Comparison of ENCODE assay signal across 38 cellular contexts in genomic region chr3:163735394-163735793, GRCh38.
"Had no signal": no experiment of that assay in that cellular context is flagged by ENCODE, and none has a peak within 500 bp of the region (broad histone marks: within the 10 kb centered on the region; RNA-seq: fewer than 3 reads in every experiment).

No MANE protein-coding gene starts in this region.

- H3K4me3 ChIP-seq: adrenal gland, ascending aorta, cardiac muscle cell had no signal

- DNase-seq: activated B cell treated with CpG ODN at 0.5 μM for 24 hours; activated CD4-positive, alpha-beta memory T cell treated with anti-CD3 and anti-CD28 coated beads for 36 hours; activated CD4-positive, alpha-beta T cell treated with anti-CD3 and anti-CD28 coated beads for 4 hours; activated CD4-positive, alpha-beta T cell treated with anti-CD3 and anti-CD28 coated beads, Interleukin-2, amount 10 ng/mL, durations not matched to agents 24 days and 14 days; activated CD4-positive, alpha-beta T cell treated with anti-CD3 and anti-CD28 coated beads, Interleukin-2, amount 50 U/mL, for 1 hour; activated CD4-positive, alpha-beta T cell treated with anti-CD3 and anti-CD28 coated beads, Interleukin-2, amount 50 U/mL, for 4 hours; activated CD4-positive, CD25-positive, alpha-beta regulatory T cell treated with anti-CD3 and anti-CD28 coated beads, Interleukin-2, amount 50 U/mL, for 72 hours; activated CD8-positive, alpha-beta memory T cell treated with anti-CD3 and anti-CD28 coated beads, Interleukin-2, amount 50 U/mL, for 4 hours; activated CD8-positive, alpha-beta T cell treated with anti-CD3 and anti-CD28 coated beads for 36 hours; activated effector memory CD4-positive, alpha-beta T cell treated with anti-CD3 and anti-CD28 coated beads, Interleukin-2, amount 50 U/mL, for 16 hours; activated gamma-delta T cell treated with Interleukin-2 at 50 U/mL for 16 hours; activated naive CD4-positive, alpha-beta T cell; activated naive CD4-positive, alpha-beta T cell treated with anti-CD3 and anti-CD28 coated beads for 36 hours; activated naive CD4-positive, alpha-beta T cell treated with anti-CD3 and anti-CD28 coated beads, Interleukin-2, amount 50 U/mL, for 16 hours; activated naive CD8-positive, alpha-beta T cell treated with anti-CD3 and anti-CD28 coated beads for 36 hours; activated T-cell treated with anti-CD3 and anti-CD28 coated beads for 4 hours; activated T-cell treated with anti-CD3 and anti-CD28 coated beads, Interleukin-2, amount 50 U/mL, for 1 hour; activated T-cell treated with anti-CD3 and anti-CD28 coated beads, Interleukin-2, amount 50 U/mL, for 4 hours; activated T-cell treated with anti-CD3 and anti-CD28 coated beads, Interleukin-2, amount 50 U/mL, for 72 hours; adrenal gland; amygdala; anterior cingulate cortex; caudate nucleus; cerebellar nuclear complex; T-helper 2 cell; T-helper 9 cell had no signal

- H3K9me3 ChIP-seq: adrenal gland, ascending aorta had no signal

- H3K4me1 ChIP-seq: adrenal gland, ascending aorta had no signal

- H3K27ac Mint-ChIP-seq: activated B cell treated with CpG ODN at 0.5 μM for 24 hours; activated CD4-positive, alpha-beta memory T cell treated with anti-CD3 and anti-CD28 coated beads for 36 hours; activated CD4-positive, alpha-beta T cell treated with anti-CD3 and anti-CD28 coated beads, Interleukin-2, amount 10 ng/mL, durations not matched to agents 24 days and 14 days; activated CD8-positive, alpha-beta T cell treated with anti-CD3 and anti-CD28 coated beads for 36 hours; activated naive CD4-positive, alpha-beta T cell treated with anti-CD3 and anti-CD28 coated beads for 36 hours; activated naive CD4-positive, alpha-beta T cell treated with anti-CD3 and anti-CD28 coated beads, Interleukin-2, amount 50 U/mL, for 72 hours; activated naive CD8-positive, alpha-beta T cell treated with anti-CD3 and anti-CD28 coated beads for 36 hours; activated T-cell treated with anti-CD3 and anti-CD28 coated beads, Interleukin-2, amount 50 U/mL, for 72 hours; activated T-helper 1 cell treated with anti-CD3 and anti-CD28 coated beads, Interleukin-12 subunit alpha, Interleukin-12 subunit beta, Interleukin-2, Interleukin-4 antibody, amounts not matched to agents 30 ng/mL and 10 ng/mL and 1 ng/mL, durations not matched to agents 14 hours and 24 hours and 36 hours; activated T-helper 17 cell treated with anti-CD3 and anti-CD28 coated beads, Interleukin-2, amount 50 U/mL, for 72 hours; brain; T-helper 1 cell treated with Interleukin-12 subunit alpha and Interleukin-12 subunit beta and Interleukin-4 antibody, amounts not matched to agents 30 μg/mL and 1 μg/mL, for 36 hours; T-helper 2 cell treated with Interferon-gamma antibody and Interleukin-4, amounts not matched to agents 5 μg/mL and 100 μg/mL, for 36 hours had no signal

- H3K27ac ChIP-seq: adrenal gland, ascending aorta, cardiac muscle cell, VCaP had no signal

- H3K4me1 Mint-ChIP-seq: activated B cell treated with CpG ODN at 0.5 μM for 24 hours; activated CD4-positive, alpha-beta T cell treated with anti-CD3 and anti-CD28 coated beads, Interleukin-2, amount 10 ng/mL, durations not matched to agents 24 days and 14 days; activated naive CD8-positive, alpha-beta T cell treated with anti-CD3 and anti-CD28 coated beads for 36 hours; activated T-helper 17 cell treated with anti-CD3 and anti-CD28 coated beads, Interleukin-2, amount 50 U/mL, for 72 hours; brain; central memory CD8-positive, alpha-beta T cell had no signal

- H3K27me3 Mint-ChIP-seq: activated B cell treated with CpG ODN at 0.5 μM for 24 hours; activated CD4-positive, alpha-beta memory T cell treated with anti-CD3 and anti-CD28 coated beads for 36 hours; activated CD4-positive, alpha-beta T cell treated with anti-CD3 and anti-CD28 coated beads, Interleukin-2, amount 10 ng/mL, durations not matched to agents 24 days and 14 days; activated CD8-positive, alpha-beta T cell treated with anti-CD3 and anti-CD28 coated beads for 36 hours; activated naive CD8-positive, alpha-beta T cell treated with anti-CD3 and anti-CD28 coated beads for 36 hours; activated T-helper 17 cell treated with anti-CD3 and anti-CD28 coated beads, Interleukin-2, amount 50 U/mL, for 72 hours; brain; central memory CD8-positive, alpha-beta T cell had no signal

- H3K36me3 ChIP-seq: adrenal gland, ascending aorta, cardiac muscle cell had no signal

- H3K27me3 ChIP-seq: adrenal gland, ascending aorta, cardiac muscle cell had no signal

- ATAC-seq: activated CD8-positive, alpha-beta T cell treated with anti-CD3 and anti-CD28 coated beads for 36 hours; activated naive CD4-positive, alpha-beta T cell treated with anti-CD3 and anti-CD28 coated beads, Interleukin-2, amount 50 U/mL, for 72 hours; activated T-cell treated with anti-CD3 and anti-CD28 coated beads, Interleukin-2, amount 50 U/mL, for 4 hours; activated T-cell treated with anti-CD3 and anti-CD28 coated beads, Interleukin-2, amount 50 U/mL, for 72 hours; activated T-helper 17 cell treated with anti-CD3 and anti-CD28 coated beads, Interleukin-2, amount 50 U/mL, for 72 hours had no signal

- H3K36me3 Mint-ChIP-seq: activated CD4-positive, alpha-beta memory T cell treated with anti-CD3 and anti-CD28 coated beads for 36 hours; activated naive CD8-positive, alpha-beta T cell treated with anti-CD3 and anti-CD28 coated beads for 36 hours; brain had no signal

- H3K4me3 Mint-ChIP-seq: activated B cell treated with CpG ODN at 0.5 μM for 24 hours; activated CD4-positive, alpha-beta memory T cell treated with anti-CD3 and anti-CD28 coated beads for 36 hours; activated CD4-positive, alpha-beta T cell treated with anti-CD3 and anti-CD28 coated beads, Interleukin-2, amount 10 ng/mL, durations not matched to agents 24 days and 14 days; activated CD8-positive, alpha-beta T cell treated with anti-CD3 and anti-CD28 coated beads for 36 hours; activated naive CD4-positive, alpha-beta T cell treated with anti-CD3 and anti-CD28 coated beads for 36 hours; activated naive CD8-positive, alpha-beta T cell treated with anti-CD3 and anti-CD28 coated beads for 36 hours; activated T-cell treated with anti-CD3 and anti-CD28 coated beads, Interleukin-2, amount 50 U/mL, for 4 hours; activated T-cell treated with anti-CD3 and anti-CD28 coated beads, Interleukin-2, amount 50 U/mL, for 72 hours; activated T-helper 1 cell treated with anti-CD3 and anti-CD28 coated beads, Interleukin-12 subunit alpha, Interleukin-12 subunit beta, Interleukin-2, Interleukin-4 antibody, amounts not matched to agents 30 ng/mL and 10 ng/mL and 1 ng/mL, durations not matched to agents 14 hours and 24 hours and 36 hours; activated T-helper 17 cell treated with anti-CD3 and anti-CD28 coated beads, Interleukin-2, amount 50 U/mL, for 72 hours; brain; central memory CD8-positive, alpha-beta T cell; T-helper 1 cell treated with Interleukin-12 subunit alpha and Interleukin-12 subunit beta and Interleukin-4 antibody, amounts not matched to agents 30 μg/mL and 1 μg/mL, for 36 hours; T-helper 2 cell treated with Interferon-gamma antibody and Interleukin-4, amounts not matched to agents 5 μg/mL and 100 μg/mL, for 36 hours had no signal

- FAIRE-seq: bronchial epithelial cell, TTC549 had no signal
